In the genomic region with DNA sequence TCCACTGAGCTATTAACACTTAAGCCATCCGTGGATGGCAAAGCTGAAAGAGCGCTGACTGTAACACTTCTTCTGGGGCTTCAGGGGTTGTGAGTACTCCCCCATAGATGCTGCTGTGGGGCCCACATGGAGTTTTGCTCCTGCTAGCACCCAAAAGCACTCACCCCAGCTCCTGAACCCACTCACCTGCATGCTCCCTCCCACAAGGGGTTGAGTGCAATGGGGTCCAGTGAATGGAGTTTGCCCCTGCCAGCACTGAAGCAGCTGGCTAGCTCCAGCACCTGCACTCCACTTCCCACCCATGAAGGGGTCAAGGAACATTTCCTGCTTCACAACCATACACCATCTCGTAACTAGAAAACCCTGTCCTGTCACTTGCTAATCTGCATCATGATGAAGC, we compare ENCODE assay signal across 12 cellular contexts.
DNase-seq lines count a peak whose midpoint lies in the region; ATAC-seq and TF ChIP-seq lines count a peak whose summit lies in the region.
"Had no signal": no experiment of that assay in that cellular context is flagged by ENCODE, and none has a peak within 500 bp of the region (broad histone marks: within the 10 kb centered on the region; RNA-seq: fewer than 3 reads in every experiment).

No MANE protein-coding gene starts in this region.

- H3K9me3 Mint-ChIP-seq in Calu3 (ENCODE audit: low read depth, unreplicated experiment): no peaks in the 10 kb centered on the region
- H3K9me3 Mint-ChIP-seq in activated CD4-positive, alpha-beta memory T cell treated with anti-CD3 and anti-CD28 coated beads, Interleukin-2, amount 10 ng/mL, durations not matched to agents 7 days and 5 days: no peaks in the 10 kb centered on the region
- H3K9me3 Mint-ChIP-seq in CD4-positive, alpha-beta T cell: no peaks in the 10 kb centered on the region

- TF ChIP-seq POLR2A in testis (IDR thresholded peaks at IDR 0.05): no peak

- H3K9me3 ChIP-seq in CD4-positive, alpha-beta T cell (ENCODE audit: control insufficient read depth, low read length): no peaks in the 10 kb centered on the region
- no peaks in the 10 kb centered on the region for H3K9me3 ChIP-seq in testis

- H3K36me3 Mint-ChIP-seq in Calu3 (ENCODE audit: insufficient read depth, unreplicated experiment): no peaks in the 10 kb centered on the region
- no peaks in the 10 kb centered on the region for H3K36me3 Mint-ChIP-seq in activated CD4-positive, alpha-beta memory T cell treated with anti-CD3 and anti-CD28 coated beads, Interleukin-2, amount 10 ng/mL, durations not matched to agents 7 days and 5 days (ENCODE audit: low read depth)
- H3K36me3 Mint-ChIP-seq in CD4-positive, alpha-beta T cell (ENCODE audit: low read depth): no peaks in the 10 kb centered on the region
- H3K36me3 Mint-ChIP-seq: brain had no signal

- no peak overlapping the region for H3K27ac ChIP-seq in CD4-positive, alpha-beta T cell (ENCODE audit: low read depth, low read length)
- H3K27ac ChIP-seq in testis: no peak overlapping the region

- no peaks in the 10 kb centered on the region for H3K4me1 Mint-ChIP-seq in Calu3 (ENCODE audit: low read depth, unreplicated experiment)
- H3K4me1 Mint-ChIP-seq in activated CD4-positive, alpha-beta memory T cell treated with anti-CD3 and anti-CD28 coated beads, Interleukin-2, amount 10 ng/mL, durations not matched to agents 7 days and 5 days: peaks cover 46% of the 10 kb centered on the region
- H3K4me1 Mint-ChIP-seq in CD4-positive, alpha-beta T cell (ENCODE audit: low read depth): peaks cover 28% of the 10 kb centered on the region
- H3K4me1 Mint-ChIP-seq: brain had no signal

- TF ChIP-seq CTCF in Calu3 (IDR thresholded peaks at IDR 0.05; ENCODE audit: unreplicated experiment): no peak
- no peak for TF ChIP-seq CTCF in CD4-positive, alpha-beta T cell (IDR thresholded peaks at IDR 0.05)
- TF ChIP-seq CTCF in testis (IDR thresholded peaks at IDR 0.05): no peak

- intact Hi-C loops in Calu3 (cut with micrococcal nuclease; ENCODE audit: unreplicated experiment) (no loop called here), testis (cut with DNase I; ENCODE audit: low total_unique reads) (no loop called here)
- intact Hi-C loops in CD4-positive, alpha-beta T cell (cut with DNase I, micrococcal nuclease): no loop called here

- H3K4me3 ChIP-seq in testis: no peak overlapping the region

- BruUV-seq in Calu3 (replicated peaks; lab: Mats Ljungman, UMichigan): no TSS peak

- no peaks in the 10 kb centered on the region for H3K27me3 Mint-ChIP-seq in Calu3 (ENCODE audit: unreplicated experiment)
- no peaks in the 10 kb centered on the region for H3K27me3 Mint-ChIP-seq in activated CD4-positive, alpha-beta memory T cell treated with anti-CD3 and anti-CD28 coated beads, Interleukin-2, amount 10 ng/mL, durations not matched to agents 7 days and 5 days
- H3K27me3 Mint-ChIP-seq in CD4-positive, alpha-beta T cell: no peaks in the 10 kb centered on the region
- H3K27me3 Mint-ChIP-seq: brain had no signal

- WGBS in testis, 2 donors: 77 to 83% methylated on average over 3 of the region's 3 CpGs

- no peaks in the 10 kb centered on the region for H3K36me3 ChIP-seq in testis (ENCODE audit: low read depth, missing control alignments)

- H3K4me1 ChIP-seq in testis: no peaks in the 10 kb centered on the region

- no peaks in the 10 kb centered on the region for H3K27me3 ChIP-seq in CD4-positive, alpha-beta T cell (ENCODE audit: control insufficient read depth, insufficient read depth, low read length)
- no peaks in the 10 kb centered on the region for H3K27me3 ChIP-seq in testis

- DNase-seq in Calu3 (peak; percentile 1), D341Med (ENCODE audit: low spot score) (no peak), testis (no peak), NCI-H446 (lab: John Stamatoyannopoulos, UW) (no peak)
- no peak for DNase-seq in activated CD4-positive, alpha-beta memory T cell treated with anti-CD3 and anti-CD28 coated beads, Interleukin-2, amount 10 ng/mL, durations not matched to agents 7 days and 5 days
- DNase-seq in CD4-positive, alpha-beta T cell: no peak
- DNase-seq: hypothalamus, KG1, NCI-H2029 treated with DMSO at 0.1 percent for 48 hours had no signal

- POLR2A ChIA-PET in activated CD4-positive, alpha-beta memory T cell treated with anti-CD3 and anti-CD28 coated beads, Interleukin-2, amount 10 ng/mL, durations not matched to agents 7 days and 5 days (lab: Charles Lee): interaction anchor here (0.8 to 1.2 kb wide), 4 partner anchors 11 to 85 kb away, joined by 3 to 6 read pairs (median 4); partner anchors contain the start of gene IL2
- POLR2A ChIA-PET in CD4-positive, alpha-beta T cell (lab: Charles Lee): interaction anchor here (0.9 to 1.2 kb wide), 3 partner anchors 9 to 85 kb away, joined by 3 read pairs; partner anchors contain the start of gene IL2

- H3K27ac Mint-ChIP-seq in Calu3 (ENCODE audit: unreplicated experiment): no peak overlapping the region
- H3K27ac Mint-ChIP-seq in activated CD4-positive, alpha-beta memory T cell treated with anti-CD3 and anti-CD28 coated beads, Interleukin-2, amount 10 ng/mL, durations not matched to agents 7 days and 5 days: peak overlapping the region; percentile 72
- H3K27ac Mint-ChIP-seq in CD4-positive, alpha-beta T cell: no peak overlapping the region

- ATAC-seq in GM19351 (IDR thresholded peaks at IDR 0.05; ENCODE audit: unreplicated experiment) (peak; percentile 19), HG02884 (IDR thresholded peaks at IDR 0.05; ENCODE audit: unreplicated experiment) (peak; percentile 9)
- no peak for ATAC-seq in CD4-positive, alpha-beta T cell (ENCODE audit: poor library complexity)

- CTCF ChIA-PET in Calu3 (lab: Charles Lee): no interaction called here
- CTCF ChIA-PET in activated CD4-positive, alpha-beta memory T cell treated with anti-CD3 and anti-CD28 coated beads, Interleukin-2, amount 10 ng/mL, durations not matched to agents 7 days and 5 days (lab: Charles Lee): interaction anchor here (2.5 kb wide), 1 partner anchor 36 kb away, joined by 11 read pairs; no protein-coding TSS in a partner anchor
- CTCF ChIA-PET in CD4-positive, alpha-beta T cell (lab: Charles Lee): no interaction called here

- H3K4me3 Mint-ChIP-seq in Calu3 (ENCODE audit: low read depth, unreplicated experiment): no peak overlapping the region
- H3K4me3 Mint-ChIP-seq in activated CD4-positive, alpha-beta memory T cell treated with anti-CD3 and anti-CD28 coated beads, Interleukin-2, amount 10 ng/mL, durations not matched to agents 7 days and 5 days: no peak overlapping the region
- H3K4me3 Mint-ChIP-seq in CD4-positive, alpha-beta T cell: no peak overlapping the region
- H3K4me3 Mint-ChIP-seq: brain had no signal
